Comparison of ENCODE assay signal across 1 cellular context in genomic region chr7:100444311-100445278, GRCh38.
TF ChIP-seq lines count a peak whose summit lies in the region.

No MANE protein-coding gene starts in this region.

TF ChIP-seq in HepG2, 621 proteins besides CTCF, POLR2A, EP300 and RAD21 (continued from another document and continues in another):
- 0 out of 2 replicates have a peak, but pooled peaks have one; percentile 30 for TF ChIP-seq ZNF318 (CRISPR knock-in tag; IDR thresholded peaks at IDR 0.05)
- TF ChIP-seq GATAD2A (CRISPR knock-in tag; IDR thresholded peaks at IDR 0.05): peak; percentile 84
- peak; percentile 57; the same call in 1 of the 2 replicates for TF ChIP-seq KDM6A (CRISPR knock-in tag; IDR thresholded peaks at IDR 0.05; ENCODE audit: low read depth)
- TF ChIP-seq ZNF296 (CRISPR knock-in tag; conservative IDR thresholded peaks at IDR 0.05): no peak
- no peak for TF ChIP-seq NFATC3 (CRISPR knock-in tag; IDR thresholded peaks at IDR 0.05)
- TF ChIP-seq, protein P1, sequence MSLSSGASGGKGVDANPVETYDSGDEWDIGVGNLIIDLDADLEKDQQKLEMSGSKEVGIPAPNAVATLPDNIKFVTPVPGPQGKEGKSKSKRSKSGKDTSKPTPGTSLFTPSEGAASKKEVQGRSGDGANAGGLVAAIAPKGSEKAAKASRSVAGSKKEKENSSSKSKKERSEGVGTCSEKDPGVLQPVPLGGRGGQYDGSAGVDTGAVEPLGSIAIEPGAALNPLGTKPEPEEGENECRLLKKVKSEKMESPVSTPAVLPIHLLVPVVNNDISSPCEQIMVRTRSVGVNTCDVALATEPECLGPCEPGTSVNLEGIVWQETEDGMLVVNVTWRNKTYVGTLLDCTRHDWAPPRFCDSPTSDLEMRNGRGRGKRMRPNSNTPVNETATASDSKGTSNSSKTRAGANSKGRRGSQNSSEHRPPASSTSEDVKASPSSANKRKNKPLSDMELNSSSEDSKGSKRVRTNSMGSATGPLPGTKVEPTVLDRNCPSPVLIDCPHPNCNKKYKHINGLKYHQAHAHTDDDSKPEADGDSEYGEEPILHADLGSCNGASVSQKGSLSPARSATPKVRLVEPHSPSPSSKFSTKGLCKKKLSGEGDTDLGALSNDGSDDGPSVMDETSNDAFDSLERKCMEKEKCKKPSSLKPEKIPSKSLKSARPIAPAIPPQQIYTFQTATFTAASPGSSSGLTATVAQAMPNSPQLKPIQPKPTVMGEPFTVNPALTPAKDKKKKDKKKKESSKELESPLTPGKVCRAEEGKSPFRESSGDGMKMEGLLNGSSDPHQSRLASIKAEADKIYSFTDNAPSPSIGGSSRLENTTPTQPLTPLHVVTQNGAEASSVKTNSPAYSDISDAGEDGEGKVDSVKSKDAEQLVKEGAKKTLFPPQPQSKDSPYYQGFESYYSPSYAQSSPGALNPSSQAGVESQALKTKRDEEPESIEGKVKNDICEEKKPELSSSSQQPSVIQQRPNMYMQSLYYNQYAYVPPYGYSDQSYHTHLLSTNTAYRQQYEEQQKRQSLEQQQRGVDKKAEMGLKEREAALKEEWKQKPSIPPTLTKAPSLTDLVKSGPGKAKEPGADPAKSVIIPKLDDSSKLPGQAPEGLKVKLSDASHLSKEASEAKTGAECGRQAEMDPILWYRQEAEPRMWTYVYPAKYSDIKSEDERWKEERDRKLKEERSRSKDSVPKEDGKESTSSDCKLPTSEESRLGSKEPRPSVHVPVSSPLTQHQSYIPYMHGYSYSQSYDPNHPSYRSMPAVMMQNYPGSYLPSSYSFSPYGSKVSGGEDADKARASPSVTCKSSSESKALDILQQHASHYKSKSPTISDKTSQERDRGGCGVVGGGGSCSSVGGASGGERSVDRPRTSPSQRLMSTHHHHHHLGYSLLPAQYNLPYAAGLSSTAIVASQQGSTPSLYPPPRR (CRISPR knock-in tag; IDR thresholded peaks at IDR 0.05; ENCODE audit: borderline replicate concordance): peak; percentile 89
- TF ChIP-seq SMAD3 (CRISPR knock-in tag; IDR thresholded peaks at IDR 0.05): peak; percentile 23; the same call in 1 of the 2 replicates
- TF ChIP-seq HDAC1 (CRISPR knock-in tag; IDR thresholded peaks at IDR 0.05): peak; percentile 86
- 0 out of 2 replicates have a peak, but pooled peaks have one; percentile 36 for TF ChIP-seq MEF2D (CRISPR knock-in tag; IDR thresholded peaks at IDR 0.05)
- TF ChIP-seq NKX3-1 (CRISPR knock-in tag; IDR thresholded peaks at IDR 0.05): 0 out of 2 replicates have a peak, but pooled peaks have one; percentile 26
- 0 out of 2 replicates have a peak, but pooled peaks have one; percentile 76 for TF ChIP-seq THYN1 (CRISPR knock-in tag; IDR thresholded peaks at IDR 0.05; ENCODE audit: borderline replicate concordance, low read depth)
- peak; percentile 73 for TF ChIP-seq POLR2G (IDR thresholded peaks at IDR 0.05; ENCODE audit: low read depth, low read length)
- TF ChIP-seq, protein P2, sequence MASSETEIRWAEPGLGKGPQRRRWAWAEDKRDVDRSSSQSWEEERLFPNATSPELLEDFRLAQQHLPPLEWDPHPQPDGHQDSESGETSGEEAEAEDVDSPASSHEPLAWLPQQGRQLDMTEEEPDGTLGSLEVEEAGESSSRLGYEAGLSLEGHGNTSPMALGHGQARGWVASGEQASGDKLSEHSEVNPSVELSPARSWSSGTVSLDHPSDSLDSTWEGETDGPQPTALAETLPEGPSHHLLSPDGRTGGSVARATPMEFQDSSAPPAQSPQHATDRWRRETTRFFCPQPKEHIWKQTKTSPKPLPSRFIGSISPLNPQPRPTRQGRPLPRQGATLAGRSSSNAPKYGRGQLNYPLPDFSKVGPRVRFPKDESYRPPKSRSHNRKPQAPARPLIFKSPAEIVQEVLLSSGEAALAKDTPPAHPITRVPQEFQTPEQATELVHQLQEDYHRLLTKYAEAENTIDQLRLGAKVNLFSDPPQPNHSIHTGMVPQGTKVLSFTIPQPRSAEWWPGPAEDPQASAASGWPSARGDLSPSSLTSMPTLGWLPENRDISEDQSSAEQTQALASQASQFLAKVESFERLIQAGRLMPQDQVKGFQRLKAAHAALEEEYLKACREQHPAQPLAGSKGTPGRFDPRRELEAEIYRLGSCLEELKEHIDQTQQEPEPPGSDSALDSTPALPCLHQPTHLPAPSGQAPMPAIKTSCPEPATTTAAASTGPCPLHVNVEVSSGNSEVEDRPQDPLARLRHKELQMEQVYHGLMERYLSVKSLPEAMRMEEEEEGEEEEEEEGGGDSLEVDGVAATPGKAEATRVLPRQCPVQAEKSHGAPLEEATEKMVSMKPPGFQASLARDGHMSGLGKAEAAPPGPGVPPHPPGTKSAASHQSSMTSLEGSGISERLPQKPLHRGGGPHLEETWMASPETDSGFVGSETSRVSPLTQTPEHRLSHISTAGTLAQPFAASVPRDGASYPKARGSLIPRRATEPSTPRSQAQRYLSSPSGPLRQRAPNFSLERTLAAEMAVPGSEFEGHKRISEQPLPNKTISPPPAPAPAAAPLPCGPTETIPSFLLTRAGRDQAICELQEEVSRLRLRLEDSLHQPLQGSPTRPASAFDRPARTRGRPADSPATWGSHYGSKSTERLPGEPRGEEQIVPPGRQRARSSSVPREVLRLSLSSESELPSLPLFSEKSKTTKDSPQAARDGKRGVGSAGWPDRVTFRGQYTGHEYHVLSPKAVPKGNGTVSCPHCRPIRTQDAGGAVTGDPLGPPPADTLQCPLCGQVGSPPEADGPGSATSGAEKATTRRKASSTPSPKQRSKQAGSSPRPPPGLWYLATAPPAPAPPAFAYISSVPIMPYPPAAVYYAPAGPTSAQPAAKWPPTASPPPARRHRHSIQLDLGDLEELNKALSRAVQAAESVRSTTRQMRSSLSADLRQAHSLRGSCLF (CRISPR knock-in tag; IDR thresholded peaks at IDR 0.05; ENCODE audit: borderline replicate concordance): no peak
- TF ChIP-seq, protein P3, sequence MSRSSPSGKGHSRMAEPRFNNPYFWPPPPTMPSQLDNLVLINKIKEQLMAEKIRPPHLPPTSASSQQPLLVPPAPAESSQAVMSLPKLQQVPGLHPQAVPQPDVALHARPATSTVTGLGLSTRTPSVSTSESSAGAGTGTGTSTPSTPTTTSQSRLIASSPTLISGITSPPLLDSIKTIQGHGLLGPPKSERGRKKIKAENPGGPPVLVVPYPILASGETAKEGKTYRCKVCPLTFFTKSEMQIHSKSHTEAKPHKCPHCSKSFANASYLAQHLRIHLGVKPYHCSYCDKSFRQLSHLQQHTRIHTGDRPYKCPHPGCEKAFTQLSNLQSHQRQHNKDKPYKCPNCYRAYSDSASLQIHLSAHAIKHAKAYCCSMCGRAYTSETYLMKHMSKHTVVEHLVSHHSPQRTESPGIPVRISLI (CRISPR knock-in tag; IDR thresholded peaks at IDR 0.05; ENCODE audit: borderline replicate concordance): peak; percentile 84
- 0 out of 2 replicates have a peak, but pooled peaks have one; percentile 46 for TF ChIP-seq U2AF2 (IDR thresholded peaks at IDR 0.05; ENCODE audit: low read depth, low read length)
- peak; percentile 40; the same call in 1 of the 2 replicates for TF ChIP-seq TBX3 (IDR thresholded peaks at IDR 0.05; ENCODE audit: borderline replicate concordance)
- TF ChIP-seq IRF2 (CRISPR knock-in tag; IDR thresholded peaks at IDR 0.05): 0 out of 2 replicates have a peak, but pooled peaks have one; percentile 35
- TF ChIP-seq DNMT3B (CRISPR knock-in tag; conservative IDR thresholded peaks at IDR 0.05): peak; percentile 79
- peak; percentile 66 for TF ChIP-seq KAT8 (CRISPR knock-in tag; IDR thresholded peaks at IDR 0.05)
- TF ChIP-seq, protein P4, sequence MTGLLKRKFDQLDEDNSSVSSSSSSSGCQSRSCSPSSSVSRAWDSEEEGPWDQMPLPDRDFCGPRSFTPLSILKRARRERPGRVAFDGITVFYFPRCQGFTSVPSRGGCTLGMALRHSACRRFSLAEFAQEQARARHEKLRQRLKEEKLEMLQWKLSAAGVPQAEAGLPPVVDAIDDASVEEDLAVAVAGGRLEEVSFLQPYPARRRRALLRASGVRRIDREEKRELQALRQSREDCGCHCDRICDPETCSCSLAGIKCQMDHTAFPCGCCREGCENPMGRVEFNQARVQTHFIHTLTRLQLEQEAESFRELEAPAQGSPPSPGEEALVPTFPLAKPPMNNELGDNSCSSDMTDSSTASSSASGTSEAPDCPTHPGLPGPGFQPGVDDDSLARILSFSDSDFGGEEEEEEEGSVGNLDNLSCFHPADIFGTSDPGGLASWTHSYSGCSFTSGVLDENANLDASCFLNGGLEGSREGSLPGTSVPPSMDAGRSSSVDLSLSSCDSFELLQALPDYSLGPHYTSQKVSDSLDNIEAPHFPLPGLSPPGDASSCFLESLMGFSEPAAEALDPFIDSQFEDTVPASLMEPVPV (CRISPR knock-in tag; IDR thresholded peaks at IDR 0.05): peak; percentile 48; the same call in 1 of the 2 replicates
- TF ChIP-seq, protein P5, sequence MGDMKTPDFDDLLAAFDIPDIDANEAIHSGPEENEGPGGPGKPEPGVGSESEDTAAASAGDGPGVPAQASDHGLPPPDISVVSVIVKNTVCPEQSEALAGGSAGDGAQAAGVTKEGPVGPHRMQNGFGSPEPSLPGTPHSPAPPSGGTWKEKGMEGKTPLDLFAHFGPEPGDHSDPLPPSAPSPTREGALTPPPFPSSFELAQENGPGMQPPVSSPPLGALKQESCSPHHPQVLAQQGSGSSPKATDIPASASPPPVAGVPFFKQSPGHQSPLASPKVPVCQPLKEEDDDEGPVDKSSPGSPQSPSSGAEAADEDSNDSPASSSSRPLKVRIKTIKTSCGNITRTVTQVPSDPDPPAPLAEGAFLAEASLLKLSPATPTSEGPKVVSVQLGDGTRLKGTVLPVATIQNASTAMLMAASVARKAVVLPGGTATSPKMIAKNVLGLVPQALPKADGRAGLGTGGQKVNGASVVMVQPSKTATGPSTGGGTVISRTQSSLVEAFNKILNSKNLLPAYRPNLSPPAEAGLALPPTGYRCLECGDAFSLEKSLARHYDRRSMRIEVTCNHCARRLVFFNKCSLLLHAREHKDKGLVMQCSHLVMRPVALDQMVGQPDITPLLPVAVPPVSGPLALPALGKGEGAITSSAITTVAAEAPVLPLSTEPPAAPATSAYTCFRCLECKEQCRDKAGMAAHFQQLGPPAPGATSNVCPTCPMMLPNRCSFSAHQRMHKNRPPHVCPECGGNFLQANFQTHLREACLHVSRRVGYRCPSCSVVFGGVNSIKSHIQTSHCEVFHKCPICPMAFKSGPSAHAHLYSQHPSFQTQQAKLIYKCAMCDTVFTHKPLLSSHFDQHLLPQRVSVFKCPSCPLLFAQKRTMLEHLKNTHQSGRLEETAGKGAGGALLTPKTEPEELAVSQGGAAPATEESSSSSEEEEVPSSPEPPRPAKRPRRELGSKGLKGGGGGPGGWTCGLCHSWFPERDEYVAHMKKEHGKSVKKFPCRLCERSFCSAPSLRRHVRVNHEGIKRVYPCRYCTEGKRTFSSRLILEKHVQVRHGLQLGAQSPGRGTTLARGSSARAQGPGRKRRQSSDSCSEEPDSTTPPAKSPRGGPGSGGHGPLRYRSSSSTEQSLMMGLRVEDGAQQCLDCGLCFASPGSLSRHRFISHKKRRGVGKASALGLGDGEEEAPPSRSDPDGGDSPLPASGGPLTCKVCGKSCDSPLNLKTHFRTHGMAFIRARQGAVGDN (CRISPR knock-in tag; IDR thresholded peaks at IDR 0.05): peak; percentile 98
- peak; percentile 80; the same call in 1 of the 2 replicates for TF ChIP-seq TFAP4 (IDR thresholded peaks at IDR 0.05; ENCODE audit: borderline replicate concordance, low read depth)
- TF ChIP-seq ZNF501 (CRISPR knock-in tag; IDR thresholded peaks at IDR 0.05): peak; percentile 31; the same call in 1 of the 2 replicates
